In genomic region chr2:32926708-32927084, GRCh38 we compare ENCODE assay signal across 1 cellular context.
TF ChIP-seq lines count a peak whose summit lies in the region.

No MANE protein-coding gene starts in this region.

TF ChIP-seq in GM23338, 12 proteins besides CTCF, POLR2A, EP300 and RAD21 (continued from another document):
- TF ChIP-seq CREB1 (CRISPR knock-in tag; IDR thresholded peaks at IDR 0.05; ENCODE audit: low read depth) (peak; percentile 24; the same call in 1 of the 2 replicates), REST (IDR thresholded peaks at IDR 0.05; ENCODE audit: unreplicated experiment) (no peak), ZNF331 (CRISPR knock-in tag; IDR thresholded peaks at IDR 0.05; ENCODE audit: low read depth) (no peak)
- TF ChIP-seq, protein P1, sequence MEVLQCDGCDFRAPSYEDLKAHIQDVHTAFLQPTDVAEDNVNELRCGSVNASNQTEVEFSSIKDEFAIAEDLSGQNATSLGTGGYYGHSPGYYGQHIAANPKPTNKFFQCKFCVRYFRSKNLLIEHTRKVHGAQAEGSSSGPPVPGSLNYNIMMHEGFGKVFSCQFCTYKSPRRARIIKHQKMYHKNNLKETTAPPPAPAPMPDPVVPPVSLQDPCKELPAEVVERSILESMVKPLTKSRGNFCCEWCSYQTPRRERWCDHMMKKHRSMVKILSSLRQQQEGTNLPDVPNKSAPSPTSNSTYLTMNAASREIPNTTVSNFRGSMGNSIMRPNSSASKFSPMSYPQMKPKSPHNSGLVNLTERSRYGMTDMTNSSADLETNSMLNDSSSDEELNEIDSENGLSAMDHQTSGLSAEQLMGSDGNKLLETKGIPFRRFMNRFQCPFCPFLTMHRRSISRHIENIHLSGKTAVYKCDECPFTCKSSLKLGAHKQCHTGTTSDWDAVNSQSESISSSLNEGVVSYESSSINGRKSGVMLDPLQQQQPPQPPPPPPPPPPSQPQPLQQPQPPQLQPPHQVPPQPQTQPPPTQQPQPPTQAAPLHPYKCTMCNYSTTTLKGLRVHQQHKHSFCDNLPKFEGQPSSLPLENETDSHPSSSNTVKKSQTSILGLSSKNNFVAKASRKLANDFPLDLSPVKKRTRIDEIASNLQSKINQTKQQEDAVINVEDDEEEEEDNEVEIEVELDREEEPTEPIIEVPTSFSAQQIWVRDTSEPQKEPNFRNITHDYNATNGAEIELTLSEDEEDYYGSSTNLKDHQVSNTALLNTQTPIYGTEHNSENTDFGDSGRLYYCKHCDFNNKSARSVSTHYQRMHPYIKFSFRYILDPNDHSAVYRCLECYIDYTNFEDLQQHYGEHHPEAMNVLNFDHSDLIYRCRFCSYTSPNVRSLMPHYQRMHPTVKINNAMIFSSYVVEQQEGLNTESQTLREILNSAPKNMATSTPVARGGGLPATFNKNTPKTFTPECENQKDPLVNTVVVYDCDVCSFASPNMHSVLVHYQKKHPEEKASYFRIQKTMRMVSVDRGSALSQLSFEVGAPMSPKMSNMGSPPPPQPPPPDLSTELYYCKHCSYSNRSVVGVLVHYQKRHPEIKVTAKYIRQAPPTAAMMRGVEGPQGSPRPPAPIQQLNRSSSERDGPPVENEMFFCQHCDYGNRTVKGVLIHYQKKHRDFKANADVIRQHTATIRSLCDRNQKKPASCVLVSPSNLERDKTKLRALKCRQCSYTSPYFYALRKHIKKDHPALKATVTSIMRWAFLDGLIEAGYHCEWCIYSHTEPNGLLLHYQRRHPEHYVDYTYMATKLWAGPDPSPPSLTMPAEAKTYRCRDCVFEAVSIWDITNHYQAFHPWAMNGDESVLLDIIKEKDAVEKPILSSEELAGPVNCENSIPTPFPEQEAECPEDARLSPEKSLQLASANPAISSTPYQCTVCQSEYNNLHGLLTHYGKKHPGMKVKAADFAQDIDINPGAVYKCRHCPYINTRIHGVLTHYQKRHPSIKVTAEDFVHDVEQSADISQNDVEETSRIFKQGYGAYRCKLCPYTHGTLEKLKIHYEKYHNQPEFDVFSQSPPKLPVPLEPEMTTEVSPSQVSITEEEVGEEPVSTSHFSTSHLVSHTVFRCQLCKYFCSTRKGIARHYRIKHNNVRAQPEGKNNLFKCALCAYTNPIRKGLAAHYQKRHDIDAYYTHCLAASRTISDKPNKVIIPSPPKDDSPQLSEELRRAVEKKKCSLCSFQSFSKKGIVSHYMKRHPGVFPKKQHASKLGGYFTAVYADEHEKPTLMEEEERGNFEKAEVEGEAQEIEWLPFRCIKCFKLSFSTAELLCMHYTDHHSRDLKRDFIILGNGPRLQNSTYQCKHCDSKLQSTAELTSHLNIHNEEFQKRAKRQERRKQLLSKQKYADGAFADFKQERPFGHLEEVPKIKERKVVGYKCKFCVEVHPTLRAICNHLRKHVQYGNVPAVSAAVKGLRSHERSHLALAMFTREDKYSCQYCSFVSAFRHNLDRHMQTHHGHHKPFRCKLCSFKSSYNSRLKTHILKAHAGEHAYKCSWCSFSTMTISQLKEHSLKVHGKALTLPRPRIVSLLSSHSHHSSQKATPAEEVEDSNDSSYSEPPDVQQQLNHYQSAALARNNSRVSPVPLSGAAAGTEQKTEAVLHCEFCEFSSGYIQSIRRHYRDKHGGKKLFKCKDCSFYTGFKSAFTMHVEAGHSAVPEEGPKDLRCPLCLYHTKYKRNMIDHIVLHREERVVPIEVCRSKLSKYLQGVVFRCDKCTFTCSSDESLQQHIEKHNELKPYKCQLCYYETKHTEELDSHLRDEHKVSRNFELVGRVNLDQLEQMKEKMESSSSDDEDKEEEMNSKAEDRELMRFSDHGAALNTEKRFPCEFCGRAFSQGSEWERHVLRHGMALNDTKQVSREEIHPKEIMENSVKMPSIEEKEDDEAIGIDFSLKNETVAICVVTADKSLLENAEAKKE (CRISPR knock-in tag; IDR thresholded peaks at IDR 0.05) = no peak
